Comparison of ENCODE assay signal across 1 cellular context in the genomic region with DNA sequence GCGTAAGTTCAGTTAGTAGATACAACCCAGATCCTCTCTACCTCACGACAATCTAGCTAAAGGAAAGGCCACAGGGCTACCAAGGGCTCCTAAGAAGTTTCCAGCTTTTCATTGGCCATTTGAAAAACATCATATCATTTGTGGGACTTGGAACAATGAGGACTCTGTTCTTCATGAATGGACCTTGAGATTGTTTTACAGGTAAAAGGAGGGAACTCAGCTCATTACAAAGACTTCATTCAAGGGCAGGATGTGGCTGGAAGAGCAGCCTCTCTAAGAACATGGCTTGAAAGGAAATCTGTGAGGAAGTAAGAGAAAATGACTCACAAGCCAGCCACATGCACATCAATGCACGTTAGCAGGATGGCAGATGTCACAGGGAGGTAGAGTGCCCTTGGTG.
TF ChIP-seq lines count a peak whose summit lies in the region.

No MANE protein-coding gene starts in this region.

TF ChIP-seq in SK-N-SH, 30 proteins besides CTCF, POLR2A, EP300 and RAD21 (continued from another document):
- TF ChIP-seq TCF12 (IDR thresholded peaks at IDR 0.05) = no peak
- TF ChIP-seq MEF2A (IDR thresholded peaks at IDR 0.05; ENCODE audit: borderline replicate concordance, low read depth) = no peak
- TF ChIP-seq CHD2 (IDR thresholded peaks at IDR 0.05; ENCODE audit: low read length, partially characterized antibody) = no peak
- TF ChIP-seq JUND (IDR thresholded peaks at IDR 0.05) = no peak
- no peak for TF ChIP-seq GABPA (IDR thresholded peaks at IDR 0.05; ENCODE audit: low read depth)
- TF ChIP-seq GATA2 (CRISPR knock-in tag; IDR thresholded peaks at IDR 0.05) = no peak
- no peak for TF ChIP-seq SIN3A (IDR thresholded peaks at IDR 0.05; ENCODE audit: borderline replicate concordance, low read depth, low read length)
TF ChIP-seq in SK-N-SH: peak in this region for 0.
